3 cellular contexts compared by ENCODE assay signal in the genomic region with DNA sequence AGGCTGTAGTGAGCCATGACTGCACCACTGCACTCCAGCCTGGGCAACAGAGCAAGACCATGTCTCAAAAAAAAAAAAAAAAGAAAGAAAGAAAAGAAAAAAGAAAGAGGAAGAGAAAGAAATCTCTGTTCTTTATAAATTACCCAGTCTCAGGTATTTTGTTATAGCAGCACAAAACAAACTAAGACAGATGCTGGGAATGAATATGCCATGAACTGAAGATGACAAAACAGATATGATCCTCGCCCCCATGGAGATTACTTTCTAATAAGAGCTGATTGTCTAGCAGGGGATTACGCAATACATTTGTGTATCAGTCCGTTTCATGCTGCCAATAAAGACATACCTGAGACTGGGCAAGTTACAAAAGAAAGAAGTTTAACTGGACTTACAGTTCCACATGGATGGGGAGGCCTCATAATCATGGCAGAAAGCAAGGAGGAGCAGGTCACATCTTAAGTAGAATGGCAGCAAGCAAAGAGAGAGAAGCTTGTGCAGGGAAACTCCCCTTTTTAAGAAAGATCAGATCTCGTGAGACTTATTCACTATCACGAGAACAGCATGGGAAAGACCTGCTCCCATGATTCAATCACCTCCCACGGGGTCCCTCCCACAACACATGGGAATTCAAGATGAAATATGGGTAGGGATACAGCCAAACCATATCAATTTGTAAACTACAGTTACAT.
TF ChIP-seq lines count a peak whose summit lies in the region.
"Not testable (repeated sequence)": the region's sequence is repeated elsewhere in the genome, so short reads cannot be mapped to it uniquely, and the experiment has no call there.

No MANE protein-coding gene starts in this region.

TF ChIP-seq in Ishikawa, 13 proteins besides CTCF, POLR2A, EP300 and RAD21:
- TF ChIP-seq CEBPB (IDR thresholded peaks at IDR 0.05), result peak; percentile 97
TF ChIP-seq in Ishikawa: peak in this region for 1; not testable (repeated sequence) for 12.

TF ChIP-seq in GM12878, 131 proteins besides CTCF, POLR2A, EP300 and RAD21:
- TF ChIP-seq, protein P1, sequence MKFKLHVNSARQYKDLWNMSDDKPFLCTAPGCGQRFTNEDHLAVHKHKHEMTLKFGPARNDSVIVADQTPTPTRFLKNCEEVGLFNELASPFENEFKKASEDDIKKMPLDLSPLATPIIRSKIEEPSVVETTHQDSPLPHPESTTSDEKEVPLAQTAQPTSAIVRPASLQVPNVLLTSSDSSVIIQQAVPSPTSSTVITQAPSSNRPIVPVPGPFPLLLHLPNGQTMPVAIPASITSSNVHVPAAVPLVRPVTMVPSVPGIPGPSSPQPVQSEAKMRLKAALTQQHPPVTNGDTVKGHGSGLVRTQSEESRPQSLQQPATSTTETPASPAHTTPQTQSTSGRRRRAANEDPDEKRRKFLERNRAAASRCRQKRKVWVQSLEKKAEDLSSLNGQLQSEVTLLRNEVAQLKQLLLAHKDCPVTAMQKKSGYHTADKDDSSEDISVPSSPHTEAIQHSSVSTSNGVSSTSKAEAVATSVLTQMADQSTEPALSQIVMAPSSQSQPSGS (IDR thresholded peaks at IDR 0.05; ENCODE audit: low read length), result 0 out of 2 replicates have a peak, but pooled peaks have one; percentile 17
- TF ChIP-seq CBX5 (IDR thresholded peaks at IDR 0.05; ENCODE audit: low read depth) (0 out of 2 replicates have a peak, but pooled peaks have one; percentile 30), YY1 (IDR thresholded peaks at IDR 0.05; ENCODE audit: low read depth, low read length) (peak; percentile 26; the same call in 1 of the 2 replicates), CEBPB (IDR thresholded peaks at IDR 0.05; ENCODE audit: borderline replicate concordance in 1 of 2, low read depth in 2 of 2, low read length in 2 of 2) (peak in 1 of 2 experiments; percentile 81; a peak in 1 of 4 replicates), SPI1 (IDR thresholded peaks at IDR 0.05; ENCODE audit: borderline replicate concordance, insufficient read depth, low read depth, low read length) (0 out of 2 replicates have a peak, but pooled peaks have one; percentile 2), CBFB (IDR thresholded peaks at IDR 0.05; ENCODE audit: low read depth) (0 out of 2 replicates have a peak, but pooled peaks have one; percentile 20)
TF ChIP-seq in GM12878: peak in this region for 6; not testable (repeated sequence) for 125.

TF ChIP-seq in HepG2, 621 proteins besides CTCF, POLR2A, EP300 and RAD21:
- TF ChIP-seq RBAK (CRISPR knock-in tag; IDR thresholded peaks at IDR 0.05), result peak; percentile 54; the same call in 1 of the 2 replicates
- TF ChIP-seq CEBPB (IDR thresholded peaks at IDR 0.05; ENCODE audit: borderline replicate concordance, low read depth, low read length), result peak; percentile 96
- TF ChIP-seq CEBPG (CRISPR knock-in tag; IDR thresholded peaks at IDR 0.05), result peak; percentile 88
- peak; percentile 96 for TF ChIP-seq ZNF12 (CRISPR knock-in tag; IDR thresholded peaks at IDR 0.05)
- not testable (repeated sequence) for TF ChIP-seq SOX13 (IDR thresholded peaks at IDR 0.05)
- TF ChIP-seq SOX13 (CRISPR knock-in tag; conservative IDR thresholded peaks at IDR 0.05 in 1 of 2, IDR thresholded peaks at IDR 0.05 in 1 of 2), result 0 out of 4 replicates have a peak, but pooled peaks of 1 of the 2 experiments have one; percentile 35
